ENCODE assay signal across 7 cellular contexts in genomic region chr3:42179110-42179725, GRCh38.
DNase-seq lines count a peak whose midpoint lies in the region; ATAC-seq and TF ChIP-seq lines count a peak whose summit lies in the region.

No MANE protein-coding gene starts in this region.

- H3K4me3 ChIP-seq in H7 (ENCODE audit: insufficient read depth, low read depth, low read length) = no peak overlapping the region
- peak overlapping the region in 1 of 4 donors; percentile 16 for H3K4me3 ChIP-seq in Peyer's patch

- H3K4me1 ChIP-seq in Peyer's patch = peaks cover 0 to 51% (median 2%) of the 10 kb centered on the region in 4 donors

- H3K27me3 ChIP-seq in H7 (ENCODE audit: control insufficient read depth, insufficient read depth, low read length) (no peaks in the 10 kb centered on the region), Peyer's patch (no peaks in the 10 kb centered on the region)

- H3K9me3 ChIP-seq in Peyer's patch = no peaks in the 10 kb centered on the region

- peak overlapping the region in 3 of 4 donors; percentile 44 to 91 (median 80) for H3K27ac ChIP-seq in Peyer's patch

- no peak for ATAC-seq in HG03139 (IDR thresholded peaks at IDR 0.05; ENCODE audit: unreplicated experiment)
- ATAC-seq in GM21619 (IDR thresholded peaks at IDR 0.05; ENCODE audit: unreplicated experiment) = no peak

- no peak for TF ChIP-seq CTCF in Peyer's patch (IDR thresholded peaks at IDR 0.05)

- no peak for TF ChIP-seq POLR2A in Peyer's patch (IDR thresholded peaks at IDR 0.05)
- no peak for TF ChIP-seq POLR2A in erythroblast (IDR thresholded peaks at IDR 0.05; ENCODE audit: low read length)

- H3K36me3 ChIP-seq in H7 (replicated peaks; ENCODE audit: control insufficient read depth, insufficient read depth, low read length) (no peaks in the 10 kb centered on the region), Peyer's patch (peaks cover 0 to 9% (median 0%) of the 10 kb centered on the region in 3 donors)

- DNase-seq in H7 (peak; percentile 39), Peyer's patch (peak in 2 of 3 donors; percentile 74 to 75), erythroblast (lab: John Stamatoyannopoulos, UW) (peak; percentile 24 to 69), myocyte (ENCODE audit: low read depth) (peak; percentile 86), superior temporal gyrus (ENCODE audit: extremely low spot score) (no peak)
